ENCODE assay signal across 8 cellular contexts in the genomic region with DNA sequence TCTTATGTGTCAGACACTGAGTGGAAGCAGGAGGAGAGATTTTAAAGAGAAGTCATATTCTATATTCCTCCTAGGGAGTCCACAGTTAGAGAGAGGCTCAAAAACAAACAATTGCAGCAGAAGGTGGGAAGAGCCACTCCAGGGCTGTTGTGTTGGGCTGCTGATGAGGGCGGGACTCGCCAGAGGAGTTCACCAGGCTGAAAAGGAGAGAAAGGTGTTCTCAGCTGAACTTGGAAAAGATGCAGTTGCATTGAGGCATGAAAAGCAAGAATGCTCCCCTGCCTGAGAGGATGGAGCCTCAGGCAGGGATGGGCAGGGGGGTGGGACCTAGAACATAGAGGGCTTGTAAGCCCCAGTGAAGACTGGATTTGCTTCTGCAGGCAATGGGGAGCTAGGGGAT.
"Had no signal": no experiment of that assay in that cellular context is flagged by ENCODE, and none has a peak within 500 bp of the region (broad histone marks: within the 10 kb centered on the region; RNA-seq: fewer than 3 reads in every experiment).

No MANE protein-coding gene starts in this region.

- H3K4me3 Mint-ChIP-seq: GM23338, HFFc6 had no signal

- DNase-seq: H7, HCEC 1CT, HFFc6, IMR-90, KG1 had no signal

- H2AFZ ChIP-seq: GM23338 had no signal

- FAIRE-seq: HTR-8/SVneo, K562 had no signal

- H3K4me2 ChIP-seq: GM23338 had no signal

- H3K27ac Mint-ChIP-seq: GM23338, HFFc6 had no signal

- H3K4me1 Mint-ChIP-seq: GM23338 had no signal

- ATAC-seq: GM23338, K562 had no signal

- H3K4me3 ChIP-seq: GM23338, K562 had no signal

- H3K9me3 Mint-ChIP-seq: GM23338, HFFc6 had no signal
